1 cellular context compared by ENCODE assay signal in genomic region chr1:65163193-65163805, GRCh38.
TF ChIP-seq lines count a peak whose summit lies in the region.

No MANE protein-coding gene starts in this region.

TF ChIP-seq in K562, 482 proteins besides CTCF, POLR2A, EP300 and RAD21 (continued from another document and continues in another):
- TF ChIP-seq ZBTB12 (CRISPR knock-in tag; IDR thresholded peaks at IDR 0.05) (no peak), NCOR1 (IDR thresholded peaks at IDR 0.05) (peak; percentile 38; the same call in 1 of the 2 replicates), ZNF780A (CRISPR knock-in tag; IDR thresholded peaks at IDR 0.05) (no peak), RFX1 (IDR thresholded peaks at IDR 0.05) (no peak), HMBOX1 (IDR thresholded peaks at IDR 0.05) (peak; percentile 32; the same call in 1 of the 2 replicates), CTCFL (IDR thresholded peaks at IDR 0.05; ENCODE audit: borderline replicate concordance, insufficient read depth, low read depth, low read length, poor library complexity, severe bottlenecking) (no peak), NKRF (IDR thresholded peaks at IDR 0.05; ENCODE audit: borderline replicate concordance) (no peak), CBFA2T3 (IDR thresholded peaks at IDR 0.05) (peak; percentile 80), NCOA1 (IDR thresholded peaks at IDR 0.05; ENCODE audit: low read depth) (no peak), SMARCE1 (IDR thresholded peaks at IDR 0.05) (no peak), KDM1A (IDR thresholded peaks at IDR 0.05) (peak; percentile 19 to 40; a peak in 2 of 4 replicates), ZNF274 (IDR thresholded peaks at IDR 0.05; ENCODE audit: borderline replicate concordance, low read depth, low read length) (no peak), TAF1 (IDR thresholded peaks at IDR 0.05; ENCODE audit: control insufficient read depth, extremely low read depth, insufficient read depth, low read length, severe bottlenecking) (no peak), DPF2 (IDR thresholded peaks at IDR 0.05) (peak; percentile 35; the same call in 1 of the 2 replicates), EGR1 (conservative IDR thresholded peaks at IDR 0.05) (no peak), GATA2 (CRISPR knock-in tag; IDR thresholded peaks at IDR 0.05) (no peak), ZNF384 (IDR thresholded peaks at IDR 0.05; ENCODE audit: low read depth, low read length) (no peak), CXXC5 (CRISPR knock-in tag; IDR thresholded peaks at IDR 0.05) (no peak), CGGBP1 (CRISPR knock-in tag; IDR thresholded peaks at IDR 0.05) (no peak), PML (IDR thresholded peaks at IDR 0.05; ENCODE audit: low read length) (no peak), TCFL5 (CRISPR knock-in tag; conservative IDR thresholded peaks at IDR 0.05) (no peak), RUNX1 (IDR thresholded peaks at IDR 0.05; ENCODE audit: low read depth) (no peak), PHF21A (IDR thresholded peaks at IDR 0.05; ENCODE audit: borderline replicate concordance, low read depth) (peak; percentile 84), SOX6 (IDR thresholded peaks at IDR 0.05) (peak; percentile 88), PKNOX1 (IDR thresholded peaks at IDR 0.05) (no peak), NR3C1 (CRISPR knock-in tag; IDR thresholded peaks at IDR 0.05) (no peak), ILF3 (IDR thresholded peaks at IDR 0.05; ENCODE audit: borderline replicate concordance) (no peak), PBX2 (CRISPR knock-in tag; IDR thresholded peaks at IDR 0.05; ENCODE audit: low read depth) (no peak), PBX2 (tag; conservative IDR thresholded peaks at IDR 0.05; ENCODE audit: low read depth) (0 out of 2 replicates have a peak, but pooled peaks have one; percentile 42), GABPB2 (CRISPR knock-in tag; conservative IDR thresholded peaks at IDR 0.05) (no peak), E2F6 (IDR thresholded peaks at IDR 0.05; ENCODE audit: borderline replicate concordance in 1 of 2, extremely low read depth in 1 of 2, insufficient read depth in 1 of 2, insufficient read length in 1 of 2, low read depth in 1 of 2, low read length in 1 of 2, poor library complexity in 1 of 2, severe bottlenecking in 1 of 2) (no peak), HLTF (IDR thresholded peaks at IDR 0.05) (no peak), GTF2E2 (tag; IDR thresholded peaks at IDR 0.05) (no peak), ZNF589 (CRISPR knock-in tag; IDR thresholded peaks at IDR 0.05; ENCODE audit: low read depth) (no peak), ZNF408 (CRISPR knock-in tag; IDR thresholded peaks at IDR 0.05; ENCODE audit: low read depth) (no peak), RBM15 (IDR thresholded peaks at IDR 0.05; ENCODE audit: insufficient read depth, low read length) (no peak), NFE2 (IDR thresholded peaks at IDR 0.05; ENCODE audit: low read depth) (no peak), DMBX1 (CRISPR knock-in tag; IDR thresholded peaks at IDR 0.05; ENCODE audit: borderline replicate concordance) (no peak), ZNF224 (CRISPR knock-in tag; IDR thresholded peaks at IDR 0.05) (no peak), ZKSCAN3 (CRISPR knock-in tag; IDR thresholded peaks at IDR 0.05) (no peak), MTF1 (CRISPR knock-in tag; IDR thresholded peaks at IDR 0.05; ENCODE audit: borderline replicate concordance) (no peak), RBM22 (IDR thresholded peaks at IDR 0.05; ENCODE audit: low read depth, low read length, poor library complexity, severe bottlenecking) (no peak), MLX (CRISPR knock-in tag; conservative IDR thresholded peaks at IDR 0.05) (no peak), XRCC5 (IDR thresholded peaks at IDR 0.05; ENCODE audit: low read depth, low read length) (no peak), TCF7L2 (IDR thresholded peaks at IDR 0.05; ENCODE audit: low read depth, low read length) (no peak), PPARD (CRISPR knock-in tag; IDR thresholded peaks at IDR 0.05) (no peak), RFX5 (IDR thresholded peaks at IDR 0.05; ENCODE audit: low read depth, low read length) (no peak), NR2C1 (IDR thresholded peaks at IDR 0.05) (no peak), NR2C1 (tag; IDR thresholded peaks at IDR 0.05) (no peak), KLF13 (tag; IDR thresholded peaks at IDR 0.05; ENCODE audit: borderline replicate concordance, low read depth) (no peak), ATF6 (CRISPR knock-in tag; IDR thresholded peaks at IDR 0.05) (no peak), HCFC1 (IDR thresholded peaks at IDR 0.05; ENCODE audit: low read depth, low read length) (no peak), HDAC6 (IDR thresholded peaks at IDR 0.05; ENCODE audit: low read depth, low read length) (no peak), DLX4 (CRISPR knock-in tag; IDR thresholded peaks at IDR 0.05) (no peak), ZZZ3 (IDR thresholded peaks at IDR 0.05) (no peak), ELK3 (CRISPR knock-in tag; IDR thresholded peaks at IDR 0.05) (no peak), SLC30A9 (CRISPR knock-in tag; IDR thresholded peaks at IDR 0.05) (no peak), MXI1 (IDR thresholded peaks at IDR 0.05; ENCODE audit: low read depth, low read length) (no peak)
